Comparison of ENCODE assay signal across 20 cellular contexts in the genomic region with DNA sequence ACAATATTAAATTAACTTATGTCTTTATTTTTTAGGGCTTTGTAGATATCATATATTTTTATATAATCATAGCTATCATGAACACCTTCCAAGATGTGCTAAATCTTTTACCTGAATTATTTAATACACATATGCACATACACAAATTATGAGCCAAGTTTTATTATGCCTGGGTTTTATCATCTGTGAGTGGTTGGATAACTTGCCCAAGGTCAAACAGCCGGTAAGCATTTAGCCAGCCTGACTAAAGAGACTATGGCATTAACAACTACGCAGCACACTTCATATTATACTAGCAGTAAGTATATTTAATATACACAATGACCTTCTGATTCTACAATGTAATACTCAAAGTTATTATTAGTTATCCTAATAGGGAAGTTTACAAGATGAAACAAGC.
"Had no signal": no experiment of that assay in that cellular context is flagged by ENCODE, and none has a peak within 500 bp of the region (broad histone marks: within the 10 kb centered on the region; RNA-seq: fewer than 3 reads in every experiment).

No MANE protein-coding gene starts in this region.

- H3K27me3 ChIP-seq: ascending aorta, body of pancreas had no signal

- H3K36me3 Mint-ChIP-seq: IgD-negative memory B cell, WTC11 had no signal

- H3K9me3 Mint-ChIP-seq: activated naive CD8-positive, alpha-beta T cell treated with anti-CD3 and anti-CD28 coated beads, Interleukin-2, amount 50 U/mL, for 24 hours; IgD-negative memory B cell; T-helper 1 cell treated with Interleukin-12 subunit alpha and Interleukin-12 subunit beta and Interleukin-4 antibody, amounts not matched to agents 30 μg/mL and 1 μg/mL, for 36 hours; WTC11 had no signal

- H3K4me1 Mint-ChIP-seq: activated naive CD8-positive, alpha-beta T cell treated with anti-CD3 and anti-CD28 coated beads, Interleukin-2, amount 50 U/mL, for 24 hours; IgD-negative memory B cell had no signal

- H3K27ac ChIP-seq: ascending aorta had no signal

- H3K4me3 Mint-ChIP-seq: activated CD8-positive, alpha-beta T cell treated with anti-CD3 and anti-CD28 coated beads, Interleukin-2, amount 10 ng/mL, durations not matched to agents 7 days and 5 days; activated naive CD8-positive, alpha-beta T cell treated with anti-CD3 and anti-CD28 coated beads, Interleukin-2, amount 50 U/mL, for 24 hours; activated T-cell treated with anti-CD3 and anti-CD28 coated beads, Interleukin-2, amount 50 U/mL, for 4 hours; IgD-negative memory B cell; T-helper 1 cell treated with Interleukin-12 subunit alpha and Interleukin-12 subunit beta and Interleukin-4 antibody, amounts not matched to agents 30 μg/mL and 1 μg/mL, for 36 hours; WTC11 had no signal

- H3K4me3 ChIP-seq: ascending aorta, body of pancreas had no signal

- H3K4me1 ChIP-seq: ascending aorta had no signal

- H3K27me3 Mint-ChIP-seq: activated naive CD8-positive, alpha-beta T cell treated with anti-CD3 and anti-CD28 coated beads, Interleukin-2, amount 50 U/mL, for 24 hours; IgD-negative memory B cell had no signal

- ATAC-seq: activated CD8-positive, alpha-beta T cell treated with anti-CD3 and anti-CD28 coated beads, Interleukin-2, amount 10 ng/mL, durations not matched to agents 7 days and 5 days; activated naive CD4-positive, alpha-beta T cell treated with anti-CD3 and anti-CD28 coated beads, Interleukin-2, amount 50 U/mL, for 72 hours; activated naive CD8-positive, alpha-beta T cell treated with anti-CD3 and anti-CD28 coated beads, Interleukin-2, amount 50 U/mL, for 24 hours; activated T-cell treated with anti-CD3 and anti-CD28 coated beads, Interleukin-2, amount 50 U/mL, for 4 hours; body of pancreas; PC-3; WTC11 had no signal

- DNase-seq: activated CD4-positive, alpha-beta T cell treated with anti-CD3 and anti-CD28 coated beads for 48 hours; activated CD4-positive, alpha-beta T cell treated with anti-CD3 and anti-CD28 coated beads, Interleukin-2, amount 50 U/mL, for 4 hours; activated CD4-positive, CD25-positive, alpha-beta regulatory T cell treated with anti-CD3 and anti-CD28 coated beads, Interleukin-2, amount 50 U/mL, for 72 hours; activated CD8-positive, alpha-beta T cell treated with anti-CD3 and anti-CD28 coated beads, Interleukin-2, amount 10 ng/mL, durations not matched to agents 7 days and 5 days; activated effector memory CD4-positive, alpha-beta T cell treated with anti-CD3 and anti-CD28 coated beads, Interleukin-2, amount 50 U/mL, for 16 hours; activated naive CD4-positive, alpha-beta T cell treated with Interleukin-2 at 50 U/mL for 16 hours; activated naive CD8-positive, alpha-beta T cell treated with anti-CD3 and anti-CD28 coated beads, Interleukin-2, amount 50 U/mL, for 24 hours; activated T-cell treated with anti-CD3 and anti-CD28 coated beads, Interleukin-2, amount 50 U/mL, for 4 hours; amniotic stem cell; KG1; NCI-H1694 treated with DMSO at 0.1 percent for 48 hours; NCI-H510A treated with DMSO at 0.1 percent for 48 hours; PC-3; SHP77 treated with DMSO at 0.1 percent for 48 hours had no signal

- H3K9me3 ChIP-seq: ascending aorta, body of pancreas had no signal

- H3K36me3 ChIP-seq: ascending aorta had no signal

- H3K27ac Mint-ChIP-seq: activated CD8-positive, alpha-beta T cell treated with anti-CD3 and anti-CD28 coated beads, Interleukin-2, amount 10 ng/mL, durations not matched to agents 7 days and 5 days; activated naive CD4-positive, alpha-beta T cell treated with anti-CD3 and anti-CD28 coated beads, Interleukin-2, amount 50 U/mL, for 72 hours; activated naive CD8-positive, alpha-beta T cell treated with anti-CD3 and anti-CD28 coated beads, Interleukin-2, amount 50 U/mL, for 24 hours; IgD-negative memory B cell; T-helper 1 cell treated with Interleukin-12 subunit alpha and Interleukin-12 subunit beta and Interleukin-4 antibody, amounts not matched to agents 30 μg/mL and 1 μg/mL, for 36 hours; WTC11 had no signal
